ENCODE assay signal across 8 cellular contexts in the genomic region with DNA sequence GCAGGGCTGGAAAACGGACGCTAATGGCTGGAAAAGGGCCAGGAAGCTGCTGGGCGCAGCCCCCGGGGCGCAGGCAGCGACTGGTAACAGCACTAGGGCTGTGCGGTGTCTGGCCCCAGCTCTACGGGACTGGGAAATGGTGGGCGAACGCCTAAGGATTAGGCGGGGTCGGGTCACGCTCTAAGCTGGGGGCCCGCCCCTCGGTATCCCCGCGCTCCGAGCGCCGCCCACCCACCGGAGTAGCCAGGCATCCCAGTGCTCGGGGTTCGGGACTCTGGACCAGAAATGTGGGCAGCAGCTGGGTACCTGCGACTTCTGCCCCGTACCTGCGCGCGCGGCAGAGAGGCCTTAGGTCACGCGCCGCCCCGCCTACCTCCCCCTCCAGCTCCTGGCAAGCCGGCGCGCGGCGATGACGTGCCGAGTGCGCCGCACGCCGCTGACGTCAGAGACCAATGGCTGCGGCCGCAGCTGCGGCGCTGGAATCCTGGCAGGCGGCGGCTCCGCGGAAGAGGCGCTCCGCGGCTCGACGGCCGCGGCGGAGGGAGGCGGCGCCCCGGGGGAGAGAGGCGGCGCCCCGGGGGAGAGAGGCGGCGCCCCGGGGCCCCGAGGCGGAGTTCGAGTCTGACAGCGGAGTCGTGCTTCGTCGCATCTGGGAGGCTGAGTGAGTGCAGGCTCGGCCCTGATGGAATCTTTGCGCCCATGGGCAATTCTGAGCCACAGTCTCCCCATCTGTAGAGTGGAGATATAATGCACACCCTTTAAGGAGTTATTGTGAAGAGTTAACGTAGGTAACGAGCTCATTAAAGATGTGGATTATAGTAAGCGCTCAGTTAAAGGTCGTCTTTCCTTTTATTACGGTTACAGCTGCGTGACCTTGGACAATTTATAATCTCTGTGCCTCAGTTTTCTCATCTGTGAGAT. TPM values are rescaled to one million over a fixed set of nuclear protein-coding genes. Genes with fewer than 3 reads are reported as not detected.
DNase-seq lines count a peak whose midpoint lies in the region; FAIRE-seq and TF ChIP-seq lines count a peak whose summit lies in the region.

A gene (minus strand): TSS at position 345 of the 921 bp plus-strand sequence. CDS start 2,021 bp downstream, outside the sequence.
A gene with protein sequence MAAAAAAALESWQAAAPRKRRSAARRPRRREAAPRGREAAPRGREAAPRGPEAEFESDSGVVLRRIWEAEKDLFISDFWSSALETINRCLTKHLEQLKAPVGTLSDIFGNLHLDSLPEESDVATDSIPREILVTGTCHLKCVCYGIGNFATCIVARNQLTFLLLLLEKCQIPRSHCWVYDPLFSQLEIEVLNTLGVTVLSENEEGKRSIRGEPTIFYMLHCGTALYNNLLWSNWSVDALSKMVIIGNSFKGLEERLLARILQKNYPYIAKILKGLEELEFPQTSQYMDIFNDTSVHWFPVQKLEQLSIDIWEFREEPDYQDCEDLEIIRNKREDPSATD (plus strand): TSS at position 439 of the 921 bp plus-strand sequence. CDS start 14 bp downstream, at position 453.

- H3K27me3 Mint-ChIP-seq in H9 (ENCODE audit: low read depth): no peaks in the 10 kb centered on the region

- H3K27me3 ChIP-seq in H9 (ENCODE audit: insufficient read depth, low read length) (no peaks in the 10 kb centered on the region), MG63 (no peaks in the 10 kb centered on the region), SJCRH30 (no peaks in the 10 kb centered on the region), neuronal stem cell (ENCODE audit: control insufficient read depth in 3 of 3, insufficient read depth in 3 of 3, low read depth in 1 of 3, low read length in 3 of 3) (no peaks in the 10 kb centered on the region)

- H2BK12ac ChIP-seq in H9 (ENCODE audit: insufficient read length, low read depth, low read length) (no peak within 1 kb of the TSS), neuronal stem cell (ENCODE audit: low read length) (no peak within 1 kb of the TSS)

- no peak within 1 kb of the TSS for H3K56ac ChIP-seq in H9 (ENCODE audit: insufficient read length, low read depth, low read length)

- H3K23me2 ChIP-seq in H9 (ENCODE audit: insufficient read length, low read depth, low read length, poor library complexity, severe bottlenecking): no peaks in the 10 kb centered on the region

- H3K18ac ChIP-seq in H9 (ENCODE audit: insufficient read length, low read depth, low read length): peak within 1 kb of the TSS; percentile 83
- H3K18ac ChIP-seq in neuronal stem cell (ENCODE audit: low read length): peak within 1 kb of the TSS; percentile 95

- H3K4me3 Mint-ChIP-seq in H9: peak within 1 kb of the TSS; percentile 96 to 98

- TF ChIP-seq CTCF in H9 (conservative IDR thresholded peaks at IDR 0.05) (no peak), subcutaneous adipose tissue (IDR thresholded peaks at IDR 0.05; ENCODE audit: low read depth) (no peak)

- no peak within 1 kb of the TSS for H4K5ac ChIP-seq in H9 (ENCODE audit: insufficient read length, low read depth, low read length)

- no peak within 1 kb of the TSS for H2AFZ ChIP-seq in H9 (ENCODE audit: low read length)
- peak within 1 kb of the TSS; percentile 93 for H2AFZ ChIP-seq in neuronal stem cell (ENCODE audit: low read length)

- H4K20me1 ChIP-seq in H9 (ENCODE audit: control insufficient read depth, insufficient read depth, insufficient read length): no peaks in the 10 kb centered on the region

- peaks cover 3% of the 10 kb centered on the region; the same call in 1 of the 2 replicates for H3K79me2 ChIP-seq in H9 (ENCODE audit: insufficient read depth, low read length)

- H3K4me1 Mint-ChIP-seq in H9: peaks cover 43 to 44% of the 10 kb centered on the region in 2 experiments

- peaks cover 7 to 31% (median 28%) of the 10 kb centered on the region in 3 experiments; a peak in 6 of 7 replicates for H3K36me3 Mint-ChIP-seq in H9 (ENCODE audit: insufficient read depth in 1 of 3, low read depth in 3 of 3)

- H2BK20ac ChIP-seq in H9 (ENCODE audit: low read depth, low read length, poor library complexity, severe bottlenecking): no peak within 1 kb of the TSS

- H3K4me3 ChIP-seq in MG63 (peak within 1 kb of the TSS; percentile 97), SJCRH30 (peak within 1 kb of the TSS; percentile 92), neuronal stem cell (ENCODE audit: low read length in 2 of 2) (peak within 1 kb of the TSS; percentile 82 to 87)

- H2AK5ac ChIP-seq in H9 (ENCODE audit: insufficient read length, low read length) (no peak within 1 kb of the TSS), neuronal stem cell (ENCODE audit: low read depth, low read length) (no peak within 1 kb of the TSS)

- peaks cover 26% of the 10 kb centered on the region for H3K36me3 ChIP-seq in MG63
- peaks cover 4% of the 10 kb centered on the region; the same call in 1 of the 2 replicates for H3K36me3 ChIP-seq in SJCRH30
- H3K36me3 ChIP-seq in neuronal stem cell (replicated peaks in 1 of 2; ENCODE audit: control insufficient read depth in 2 of 2, insufficient read depth in 2 of 2, low read length in 2 of 2): peaks cover 10 to 64% of the 10 kb centered on the region in 2 donors

- H3K27ac Mint-ChIP-seq in H9: peak within 1 kb of the TSS; percentile 99 to 100 (median 100)

- H3K9me3 ChIP-seq in H9 (ENCODE audit: control insufficient read depth, low read depth, low read length) (no peaks in the 10 kb centered on the region), MG63 (no peaks in the 10 kb centered on the region), SJCRH30 (replicated peaks) (no peaks in the 10 kb centered on the region), neuronal stem cell (replicated peaks in 1 of 2; ENCODE audit: control insufficient read depth in 2 of 2, insufficient read depth in 1 of 2, low read depth in 1 of 2, low read length in 2 of 2) (no peaks in the 10 kb centered on the region)

- H3K27ac ChIP-seq in H9 (ENCODE audit: insufficient read length, low read depth, low read length) (no peak within 1 kb of the TSS), SJCRH30 (peak within 1 kb of the TSS; percentile 89), neuronal stem cell (replicated peaks; ENCODE audit: low read length) (peak within 1 kb of the TSS; percentile 85)

- no peak within 1 kb of the TSS for H2BK5ac ChIP-seq in H9 (ENCODE audit: insufficient read length, low read length)
- peak within 1 kb of the TSS; percentile 71 for H2BK5ac ChIP-seq in neuronal stem cell (ENCODE audit: low read length)

- no peak within 1 kb of the TSS for H3T11ph ChIP-seq in H9 (ENCODE audit: low read length)

- no peak within 1 kb of the TSS for H4K8ac ChIP-seq in H9 (replicated peaks; ENCODE audit: insufficient read length, low read depth, low read length)
- no peak within 1 kb of the TSS for H4K8ac ChIP-seq in neuronal stem cell (ENCODE audit: low read depth, low read length)

- peak; percentile 95 for DNase-seq in ELF-1 (ENCODE audit: low read depth, low spot score)
- DNase-seq in H9: peak; percentile 92
- DNase-seq in MG63: peak; percentile 87
- DNase-seq in SJCRH30: peak; percentile 82 to 89
- DNase-seq in activated gamma-delta T cell treated with anti-CD3 and anti-CD28 coated beads, Interleukin-2, amount 50 U/mL, for 16 hours (ENCODE audit: low read depth): peak; percentile 88
- peak; percentile 92 for DNase-seq in frontal cortex (ENCODE audit: low spot score in 2 of 2)
- DNase-seq in neuronal stem cell (ENCODE audit: low spot score): peak; percentile 93

- H3K4ac ChIP-seq in H9 (ENCODE audit: low read depth, low read length): no peak within 1 kb of the TSS
- no peak within 1 kb of the TSS for H3K4ac ChIP-seq in neuronal stem cell (ENCODE audit: low read length)

- H3K9ac ChIP-seq in H9 (ENCODE audit: extremely low read depth, insufficient read length, low read length): peak within 1 kb of the TSS; percentile 87
- peak within 1 kb of the TSS; percentile 89 for H3K9ac ChIP-seq in neuronal stem cell (ENCODE audit: low read depth, low read length, poor library complexity)

- no peaks in the 10 kb centered on the region; a peak in 1 of 5 replicates for H3K9me3 Mint-ChIP-seq in H9

- H3K14ac ChIP-seq in H9 (ENCODE audit: insufficient read depth, low read length): peak within 1 kb of the TSS; percentile 86
- no peak within 1 kb of the TSS for H3K14ac ChIP-seq in neuronal stem cell (ENCODE audit: low read length)

- no peak within 1 kb of the TSS for H4K91ac ChIP-seq in H9 (ENCODE audit: insufficient read length, low read depth, low read length)
- no peak within 1 kb of the TSS for H4K91ac ChIP-seq in neuronal stem cell (ENCODE audit: low read depth, low read length, poor library complexity)

- no CpG with 5 or more reads among the region's 85 CpGs for WGBS in H9 (ENCODE audit: extremely low coverage, insufficient read length, low lambda C conversion rate)
- no CpG with 5 or more reads among the region's 85 CpGs for WGBS in neuronal stem cell (ENCODE audit: extremely low coverage in 2 of 2, insufficient read length in 2 of 2, insufficient replicate concordance in 1 of 2), 2 donors

- H3K4me2 ChIP-seq in H9 (ENCODE audit: insufficient read depth, insufficient read length, low read length) (peak within 1 kb of the TSS; percentile 94), neuronal stem cell (ENCODE audit: insufficient read depth, low read length, poor library complexity, severe bottlenecking) (peak within 1 kb of the TSS; percentile 75)

- H3K23ac ChIP-seq in H9 (ENCODE audit: insufficient read length, low read depth, low read length) (no peak within 1 kb of the TSS), neuronal stem cell (ENCODE audit: low read depth, low read length, poor library complexity) (peak within 1 kb of the TSS; percentile 96)

- no peaks in the 10 kb centered on the region; the same call in 1 of the 2 replicates for H3K4me1 ChIP-seq in H9 (ENCODE audit: insufficient read depth, low read length)
- H3K4me1 ChIP-seq in SJCRH30: peaks cover 8% of the 10 kb centered on the region
- peaks cover 8 to 14% of the 10 kb centered on the region in 2 donors for H3K4me1 ChIP-seq in neuronal stem cell (ENCODE audit: control insufficient read depth in 2 of 2, insufficient read depth in 1 of 2, low read depth in 1 of 2, low read length in 2 of 2)

- H3K79me1 ChIP-seq in H9 (ENCODE audit: insufficient read depth, low read depth, low read length, poor library complexity, severe bottlenecking): peaks cover 10% of the 10 kb centered on the region
- peaks cover 5% of the 10 kb centered on the region for H3K79me1 ChIP-seq in neuronal stem cell (ENCODE audit: low read depth, low read length)

- H2BK120ac ChIP-seq in H9 (ENCODE audit: low read depth, low read length, poor library complexity, severe bottlenecking) (no peak within 1 kb of the TSS), neuronal stem cell (ENCODE audit: low read depth, low read length) (no peak within 1 kb of the TSS)

- H2BK15ac ChIP-seq in H9 (ENCODE audit: low read depth, low read length): no peak within 1 kb of the TSS
- no peak within 1 kb of the TSS for H2BK15ac ChIP-seq in neuronal stem cell (ENCODE audit: low read length)

- FAIRE-seq in frontal cortex (lab: Jason Lieb, UNC): no peak

RNA-seq across cellular contexts. Expression of the first gene that starts in this region (rescaled TPM):
- 24.4 and 26.2 TPM in 2 replicates for total RNA-seq in H9 (2021)
- 13.0 and 13.9 TPM in 2 replicates for total RNA-seq in MG63 (2014; rRNA removed; shearing (Covaris generic); ENCODE audit: low replicate concordance)
- total RNA-seq in SJCRH30 (2014; rRNA removed; shearing (Covaris generic)): 19.9 and 28.1 TPM in 2 replicates
- total RNA-seq in frontal cortex: 28.1 TPM
- 29.8 TPM for polyA plus RNA-seq in neuronal stem cell (2013, experiment 1 of 2)
- 30.4 TPM for polyA plus RNA-seq in neuronal stem cell (2013, experiment 2 of 2)
- 10 to 100 TPM; 29.0 to 32.8 (median 31.6) TPM for total RNA-seq in subcutaneous adipose tissue

RNA-seq across cellular contexts. Expression of the second gene that starts in this region (rescaled TPM):
- total RNA-seq in H9 (2021) (32.2 and 36.0 TPM in 2 replicates), frontal cortex (13.5 TPM), subcutaneous adipose tissue (10 to 100 TPM in 3 of 4 donors, 1 to 10 TPM in 1; 5.8 to 18.3 (median 14.5) TPM)
- 18.6 and 30.6 TPM in 2 replicates for total RNA-seq in MG63 (2014; rRNA removed; shearing (Covaris generic); ENCODE audit: low replicate concordance)
- total RNA-seq in SJCRH30 (2014; rRNA removed; shearing (Covaris generic)): 14.4 and 17.8 TPM in 2 replicates
- 11.3 TPM for polyA plus RNA-seq in neuronal stem cell (2013, experiment 1 of 2)
- 11.1 TPM for polyA plus RNA-seq in neuronal stem cell (2013, experiment 2 of 2)
